Comparison of ENCODE assay signal across 8 cellular contexts in the genomic region with DNA sequence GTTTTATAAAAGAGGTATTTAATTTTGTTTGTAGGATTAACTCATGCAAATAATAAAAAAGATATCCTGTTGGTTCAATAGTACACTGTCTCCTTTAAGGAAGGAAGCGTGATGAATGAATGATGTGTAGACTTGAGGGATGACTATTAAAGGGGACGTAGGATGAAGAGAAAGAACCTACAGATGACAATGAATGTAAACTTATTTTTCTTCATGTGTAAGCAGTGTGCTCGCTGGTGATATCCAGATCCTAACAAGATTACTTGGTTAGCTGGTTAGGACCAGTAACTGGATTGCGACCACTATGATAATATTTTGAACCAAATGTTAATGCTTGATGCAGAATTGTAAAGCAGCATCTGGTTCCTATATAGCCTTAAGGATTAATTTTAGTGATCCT. TPM values are rescaled to one million over a fixed set of nuclear protein-coding genes. Genes with fewer than 3 reads are reported as not detected.
DNase-seq lines count a peak whose midpoint lies in the region; ATAC-seq and TF ChIP-seq lines count a peak whose summit lies in the region.

No MANE protein-coding gene starts in this region.

- peaks cover 75% of the 10 kb centered on the region for H3F3A ChIP-seq in GM23248 (ENCODE audit: insufficient read depth)

- H3K9me3 ChIP-seq in GM23248 (ENCODE audit: low read depth) = no peaks in the 10 kb centered on the region
- H3K9me3 ChIP-seq in Peyer's patch = no peaks in the 10 kb centered on the region
- no peaks in the 10 kb centered on the region for H3K9me3 ChIP-seq in esophagus squamous epithelium

- H3K27ac ChIP-seq in GM23248 (peak overlapping the region; percentile 99), Peyer's patch (peak overlapping the region; percentile 53 to 100 (median 86)), esophagus squamous epithelium (peak overlapping the region; percentile 63 to 100 (median 100))

- H2AFZ ChIP-seq in GM23248 = no peak overlapping the region

- DNase-seq in GM23248 (peak; percentile 47), Peyer's patch (no peak), esophagus squamous epithelium (lab: John Stamatoyannopoulos, UW) (no peak), skeletal muscle cell (ENCODE audit: low read depth) (no peak), foreskin melanocyte (no peak), globus pallidus (ENCODE audit: low spot score) (no peak), hepatic stellate cell (ENCODE audit: low spot score) (no peak)

- in situ Hi-C loops in GM23248 (cut with MboI) = no loop called here

- H3K4me1 ChIP-seq in GM23248 (ENCODE audit: insufficient read depth) (peaks cover 31% of the 10 kb centered on the region), Peyer's patch (peaks cover 0 to 33% (median 6%) of the 10 kb centered on the region in 4 donors), esophagus squamous epithelium (peaks cover 20 to 72% (median 33%) of the 10 kb centered on the region in 3 donors)

- H4K20me1 ChIP-seq in GM23248 (ENCODE audit: insufficient read depth) = peaks cover 12% of the 10 kb centered on the region; the same call in 1 of the 2 replicates

- no peak for ATAC-seq in GM19463 (IDR thresholded peaks at IDR 0.05; ENCODE audit: unreplicated experiment)

- TF ChIP-seq POLR2A in Peyer's patch (IDR thresholded peaks at IDR 0.05) (peak in 1 of 2 donors; percentile 17), esophagus squamous epithelium (IDR thresholded peaks at IDR 0.05) (no peak)

- H3K27me3 ChIP-seq in GM23248 (replicated peaks; ENCODE audit: insufficient read depth) (no peaks in the 10 kb centered on the region), Peyer's patch (no peaks in the 10 kb centered on the region), esophagus squamous epithelium (no peaks in the 10 kb centered on the region)

- WGBS in GM23248 (ENCODE audit: low coverage in 1 of 2, low lambda C conversion rate in 2 of 2, missing lambda C conversion rate in 2 of 2), 2 experiments = 26 to 27% methylated on average over 4 of the region's 4 CpGs
- WGBS in esophagus squamous epithelium, 2 donors = 9 to 15% methylated on average over 4 of the region's 4 CpGs

- no peaks in the 10 kb centered on the region for H3K9me2 ChIP-seq in GM23248 (ENCODE audit: insufficient read depth)

- H3K9ac ChIP-seq in GM23248 = peak overlapping the region; percentile 100

- H3K4me3 ChIP-seq in GM23248 (peak overlapping the region; percentile 97), Peyer's patch (peak overlapping the region; percentile 95 to 99 (median 98)), esophagus squamous epithelium (peak overlapping the region; percentile 91 to 99 (median 98)), skeletal muscle cell (ENCODE audit: low read depth, low read length) (peak overlapping the region; percentile 92)

- H3K79me2 ChIP-seq in GM23248 (ENCODE audit: insufficient read depth) = peaks cover 84% of the 10 kb centered on the region

- intact Hi-C loops in esophagus squamous epithelium (cut with DNase I) = no loop called here

- H3K36me3 ChIP-seq in GM23248 (ENCODE audit: low read depth) = peaks cover 34% of the 10 kb centered on the region
- peaks cover 0 to 14% (median 0%) of the 10 kb centered on the region in 3 donors for H3K36me3 ChIP-seq in Peyer's patch
- H3K36me3 ChIP-seq in esophagus squamous epithelium = peaks cover 0 to 6% (median 0%) of the 10 kb centered on the region in 3 donors

- TF ChIP-seq CTCF in Peyer's patch (IDR thresholded peaks at IDR 0.05) (no peak), esophagus squamous epithelium (IDR thresholded peaks at IDR 0.05) (no peak)

- H3K4me2 ChIP-seq in GM23248 (ENCODE audit: unreplicated experiment) = peak overlapping the region; percentile 100

RNA-seq across cellular contexts. Expression of gene ARF6, which starts 2.6 kb away (rescaled TPM):
- 88.3 and 92.5 TPM in 2 replicates for total RNA-seq in GM23248 (2014; rRNA removed; shearing (Covaris generic))
- 120 and 123 TPM in 2 replicates for polyA plus RNA-seq in GM23248 (2016; fragmentation: Nextera tagmentation; extraction: Ambion mirVana)
- total RNA-seq in Peyer's patch (10 to 100 TPM; 47.0 to 92.5 (median 68.5) TPM), esophagus squamous epithelium (100 to 1,000 TPM; 109 to 156 (median 133) TPM)

RNA-seq across cellular contexts. Expression of gene NEMF, which starts 42.9 kb away (rescaled TPM):
- total RNA-seq in GM23248 (2014; rRNA removed; shearing (Covaris generic)) = 31.9 and 56.5 TPM in 2 replicates
- 55.2 and 65.9 TPM in 2 replicates for polyA plus RNA-seq in GM23248 (2016; fragmentation: Nextera tagmentation; extraction: Ambion mirVana)
- total RNA-seq in Peyer's patch = 100 to 1,000 TPM; 114 to 413 (median 145) TPM
- total RNA-seq in esophagus squamous epithelium = 10 to 100 TPM; 36.4 to 89.8 (median 59.9) TPM
